Comparison of ENCODE assay signal across 27 cellular contexts in the genomic region with DNA sequence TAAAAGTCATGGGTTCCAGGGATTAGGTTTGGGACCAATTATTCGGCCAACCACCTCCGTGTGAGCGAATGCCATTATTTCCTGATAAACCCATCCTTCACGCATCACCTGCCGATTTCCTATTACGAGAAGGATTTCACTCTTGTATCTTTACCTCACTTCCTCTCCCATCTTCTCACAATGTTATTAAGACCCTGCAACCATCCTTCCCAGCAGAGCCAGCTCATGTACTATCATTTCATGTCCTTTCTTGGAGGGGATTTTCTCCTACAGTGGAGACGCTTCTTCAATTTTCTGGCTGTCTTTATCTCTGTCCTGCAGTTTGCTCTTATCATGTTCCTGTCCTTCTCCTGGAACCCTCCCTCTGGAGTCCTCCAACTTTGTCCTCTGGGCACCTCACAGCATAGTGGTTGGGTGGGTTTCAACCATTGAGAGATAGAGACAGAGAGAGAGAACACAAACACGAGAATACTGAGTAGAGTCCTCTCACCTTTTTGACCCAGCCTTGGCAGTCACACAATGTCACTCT.
"Had no signal": no experiment of that assay in that cellular context is flagged by ENCODE, and none has a peak within 500 bp of the region (broad histone marks: within the 10 kb centered on the region; RNA-seq: fewer than 3 reads in every experiment).

No MANE protein-coding gene starts in this region.

- DNase-seq: activated CD4-positive, alpha-beta memory T cell treated with anti-CD3 and anti-CD28 coated beads for 36 hours; activated CD4-positive, alpha-beta T cell treated with anti-CD3 and anti-CD28 coated beads for 36 hours; activated CD4-positive, alpha-beta T cell treated with anti-CD3 and anti-CD28 coated beads, Interleukin-2, amount 10 ng/mL, durations not matched to agents 7 days and 5 days; activated CD8-positive, alpha-beta memory T cell treated with anti-CD3 and anti-CD28 coated beads, Interleukin-2, amount 50 U/mL, for 4 hours; activated effector memory CD4-positive, alpha-beta T cell treated with Interleukin-2 at 50 U/mL for 16 hours; activated naive CD4-positive, alpha-beta T cell treated with anti-CD3 and anti-CD28 coated beads, Interleukin-2, amount 10 ng/mL, durations not matched to agents 7 days and 5 days; activated naive CD8-positive, alpha-beta T cell treated with anti-CD3 and anti-CD28 coated beads, Interleukin-2, amount 50 U/mL, for 24 hours; activated T-cell treated with anti-CD3 and anti-CD28 coated beads for 4 hours; activated T-cell treated with anti-CD3 and anti-CD28 coated beads, Interleukin-2, amount 50 U/mL, for 4 hours; anterior cingulate cortex; caudate nucleus; cerebellar nuclear complex; Karpas-422; KBM-7; NCI-H1105; NCI-H1417 treated with DMSO at 0.1 percent for 48 hours; NCI-H187 treated with DMSO at 0.1 percent for 48 hours; NCI-H2081; NCI-H226; NCI-H446 treated with DMSO at 0.1 percent for 48 hours; NCI-H524 treated with DMSO at 0.1 percent for 48 hours; Right ventricle myocardium superior; SJCRH30 had no signal

- H3K4me3 Mint-ChIP-seq: activated CD4-positive, alpha-beta memory T cell treated with anti-CD3 and anti-CD28 coated beads for 36 hours; activated CD4-positive, alpha-beta T cell treated with anti-CD3 and anti-CD28 coated beads for 36 hours; activated CD4-positive, alpha-beta T cell treated with anti-CD3 and anti-CD28 coated beads, Interleukin-2, amount 10 ng/mL, durations not matched to agents 7 days and 5 days; activated naive CD4-positive, alpha-beta T cell treated with anti-CD3 and anti-CD28 coated beads, Interleukin-2, amount 10 ng/mL, durations not matched to agents 7 days and 5 days; activated naive CD8-positive, alpha-beta T cell; activated naive CD8-positive, alpha-beta T cell treated with anti-CD3 and anti-CD28 coated beads, Interleukin-2, amount 50 U/mL, for 24 hours; activated T-cell treated with anti-CD3 and anti-CD28 coated beads, Interleukin-2, amount 50 U/mL, for 4 hours; activated T-helper 1 cell treated with anti-CD3 and anti-CD28 coated beads, Interleukin-12 subunit alpha, Interleukin-12 subunit beta, Interleukin-2, Interleukin-4 antibody, amounts not matched to agents 30 ng/mL and 10 ng/mL and 1 ng/mL, durations not matched to agents 14 hours and 24 hours and 36 hours; brain; WTC11 had no signal

- H3K4me1 Mint-ChIP-seq: WTC11 had no signal

- H3K27ac Mint-ChIP-seq: activated CD4-positive, alpha-beta memory T cell treated with anti-CD3 and anti-CD28 coated beads for 36 hours; activated CD4-positive, alpha-beta T cell treated with anti-CD3 and anti-CD28 coated beads for 36 hours; activated CD4-positive, alpha-beta T cell treated with anti-CD3 and anti-CD28 coated beads, Interleukin-2, amount 10 ng/mL, durations not matched to agents 7 days and 5 days; activated naive CD4-positive, alpha-beta T cell treated with anti-CD3 and anti-CD28 coated beads, Interleukin-2, amount 10 ng/mL, durations not matched to agents 7 days and 5 days; activated naive CD8-positive, alpha-beta T cell; activated naive CD8-positive, alpha-beta T cell treated with anti-CD3 and anti-CD28 coated beads, Interleukin-2, amount 50 U/mL, for 24 hours; activated T-helper 1 cell treated with anti-CD3 and anti-CD28 coated beads, Interleukin-12 subunit alpha, Interleukin-12 subunit beta, Interleukin-2, Interleukin-4 antibody, amounts not matched to agents 30 ng/mL and 10 ng/mL and 1 ng/mL, durations not matched to agents 14 hours and 24 hours and 36 hours; brain; WTC11 had no signal

- H3K9me3 Mint-ChIP-seq: activated CD4-positive, alpha-beta memory T cell treated with anti-CD3 and anti-CD28 coated beads for 36 hours; activated naive CD4-positive, alpha-beta T cell treated with anti-CD3 and anti-CD28 coated beads, Interleukin-2, amount 10 ng/mL, durations not matched to agents 7 days and 5 days; activated T-helper 1 cell treated with anti-CD3 and anti-CD28 coated beads, Interleukin-12 subunit alpha, Interleukin-12 subunit beta, Interleukin-2, Interleukin-4 antibody, amounts not matched to agents 30 ng/mL and 10 ng/mL and 1 ng/mL, durations not matched to agents 14 hours and 24 hours and 36 hours had no signal

- H3K36me3 Mint-ChIP-seq: activated CD4-positive, alpha-beta memory T cell treated with anti-CD3 and anti-CD28 coated beads for 36 hours; activated naive CD4-positive, alpha-beta T cell treated with anti-CD3 and anti-CD28 coated beads, Interleukin-2, amount 10 ng/mL, durations not matched to agents 7 days and 5 days; activated naive CD8-positive, alpha-beta T cell; brain; WTC11 had no signal
